In the genomic region with DNA sequence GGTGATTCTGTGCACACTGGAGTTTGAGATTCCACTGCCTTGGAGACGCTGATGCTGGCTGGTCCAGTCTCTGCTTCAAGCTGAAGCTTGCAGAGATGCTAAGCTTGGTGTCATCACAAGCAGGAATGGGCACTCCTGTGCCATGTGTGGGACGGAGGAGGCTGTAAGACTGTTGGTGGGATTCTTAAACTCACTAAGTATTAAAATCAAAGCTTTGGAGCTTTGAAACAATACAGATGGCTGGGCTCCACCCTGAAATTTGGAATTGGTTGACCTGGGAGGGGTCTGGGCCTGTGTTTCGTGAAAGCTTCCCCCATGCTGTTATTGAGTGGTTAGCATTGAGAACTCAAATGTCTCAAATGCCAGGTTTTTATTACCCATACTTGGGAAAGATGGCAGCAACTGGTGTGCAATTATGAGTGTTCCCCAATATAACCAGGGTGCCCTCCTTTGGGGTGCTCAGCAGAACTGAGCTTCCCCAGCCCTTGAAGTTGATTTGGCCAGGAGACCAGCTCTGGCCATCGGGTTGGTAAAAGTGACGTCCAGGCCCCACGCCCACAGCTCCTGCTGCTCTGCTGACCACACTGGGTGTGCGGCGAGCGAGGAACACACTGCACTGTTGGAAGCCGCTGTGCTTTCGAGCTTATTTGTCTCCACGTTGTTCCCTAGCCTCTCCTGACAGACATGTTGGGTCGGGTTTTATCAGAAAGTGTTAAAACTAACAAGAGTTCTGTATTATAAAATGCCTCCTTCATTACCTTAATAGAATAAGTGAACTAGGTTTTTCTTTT, we compare ENCODE assay signal across 27 cellular contexts.
"Had no signal": no experiment of that assay in that cellular context is flagged by ENCODE, and none has a peak within 500 bp of the region (broad histone marks: within the 10 kb centered on the region; RNA-seq: fewer than 3 reads in every experiment).

No MANE protein-coding gene starts in this region.

- H3K27me3 ChIP-seq: testis, thyroid gland, tibial nerve, transverse colon, upper lobe of right lung, uterus, vagina had no signal

- H3K9me3 ChIP-seq: suprapubic skin, testis, thoracic aorta, thyroid gland, tibial artery, transverse colon, upper lobe of left lung, upper lobe of right lung, uterus, vagina had no signal

- H3K36me3 ChIP-seq: suprapubic skin, thoracic aorta, thyroid gland, tibial artery, tibial nerve, transverse colon, upper lobe of left lung, upper lobe of right lung, uterus, vagina had no signal

- H3K36me3 Mint-ChIP-seq: stimulated activated effector memory CD8-positive, alpha-beta T cell treated with anti-CD3 and anti-CD28 coated beads, Interleukin-12 subunit alpha, Interleukin-12 subunit beta, amount 100 ng/mL, for 72 hours; stimulated activated memory B cell treated with anti-CD40 and anti-IgM and Interleukin-4, amounts not matched to agents 10 μg/mL and 1 μg/mL and 100 μg/mL, for 72 hours; stimulated activated naive B cell treated with anti-CD40 and anti-IgM and Interleukin-4, amounts not matched to agents 10 μg/mL and 1 μg/mL and 100 μg/mL, for 72 hours; type B pancreatic cell had no signal

- H3K4me3 Mint-ChIP-seq: stimulated activated effector memory CD8-positive, alpha-beta T cell treated with anti-CD3 and anti-CD28 coated beads, Interleukin-12 subunit alpha, Interleukin-12 subunit beta, amount 100 ng/mL, for 72 hours; stimulated activated memory B cell treated with anti-CD40 and anti-IgM and Interleukin-4, amounts not matched to agents 10 μg/mL and 1 μg/mL and 100 μg/mL, for 72 hours; stimulated activated naive B cell treated with anti-CD40 and anti-IgM and Interleukin-4, amounts not matched to agents 10 μg/mL and 1 μg/mL and 100 μg/mL, for 72 hours; stimulated activated naive CD8-positive, alpha-beta T cell treated with anti-CD3 and anti-CD28 coated beads, Interleukin-15, amount 100 ng/mL, for 72 hours; stimulated activated naive CD8-positive, alpha-beta T cell treated with anti-CD3 and anti-CD28 coated beads, Interleukin-15, Interleukin-2, amounts not matched to agents 100 ng/mL and 50 ng/mL, for 24 hours; type B pancreatic cell had no signal

- H3K4me3 ChIP-seq: suprapubic skin, testis, thoracic aorta, thyroid gland, tibial artery, tibial nerve, transverse colon, upper lobe of left lung, upper lobe of right lung, uterus, vagina had no signal

- ATAC-seq: stimulated activated effector memory CD8-positive, alpha-beta T cell treated with anti-CD3 and anti-CD28 coated beads, Interleukin-12 subunit alpha, Interleukin-12 subunit beta, amount 100 ng/mL, for 72 hours; upper lobe of right lung had no signal

- H3K4me1 Mint-ChIP-seq: stimulated activated memory B cell treated with anti-CD40 and anti-IgM and Interleukin-4, amounts not matched to agents 10 μg/mL and 1 μg/mL and 100 μg/mL, for 72 hours; stimulated activated naive B cell treated with anti-CD40 and anti-IgM and Interleukin-4, amounts not matched to agents 10 μg/mL and 1 μg/mL and 100 μg/mL, for 72 hours; stimulated activated naive CD8-positive, alpha-beta T cell treated with anti-CD3 and anti-CD28 coated beads, Interleukin-15, amount 100 ng/mL, for 72 hours had no signal

- H3K4me1 ChIP-seq: suprapubic skin, testis, thyroid gland, tibial artery, tibial nerve, transverse colon, upper lobe of left lung, upper lobe of right lung, uterus, vagina had no signal

- H3K9me3 Mint-ChIP-seq: stimulated activated memory B cell treated with anti-CD40 and anti-IgM and Interleukin-4, amounts not matched to agents 10 μg/mL and 1 μg/mL and 100 μg/mL, for 72 hours; stimulated activated naive CD8-positive, alpha-beta T cell treated with anti-CD3 and anti-CD28 coated beads, Interleukin-15, amount 100 ng/mL, for 72 hours; stimulated activated naive CD8-positive, alpha-beta T cell treated with anti-CD3 and anti-CD28 coated beads, Interleukin-15, Interleukin-2, amounts not matched to agents 100 ng/mL and 50 ng/mL, for 24 hours; type B pancreatic cell had no signal

- H3K27ac Mint-ChIP-seq: stimulated activated effector memory CD8-positive, alpha-beta T cell treated with anti-CD3 and anti-CD28 coated beads, Interleukin-12 subunit alpha, Interleukin-12 subunit beta, amount 100 ng/mL, for 72 hours; stimulated activated memory B cell treated with anti-CD40 and anti-IgM and Interleukin-4, amounts not matched to agents 10 μg/mL and 1 μg/mL and 100 μg/mL, for 72 hours; stimulated activated naive B cell treated with anti-CD40 and anti-IgM and Interleukin-4, amounts not matched to agents 10 μg/mL and 1 μg/mL and 100 μg/mL, for 72 hours; stimulated activated naive CD8-positive, alpha-beta T cell treated with anti-CD3 and anti-CD28 coated beads, Interleukin-15, amount 100 ng/mL, for 72 hours; stimulated activated naive CD8-positive, alpha-beta T cell treated with anti-CD3 and anti-CD28 coated beads, Interleukin-15, Interleukin-2, amounts not matched to agents 100 ng/mL and 50 ng/mL, for 24 hours; type B pancreatic cell had no signal

- H3K27ac ChIP-seq: suprapubic skin, testis, thoracic aorta, thyroid gland, tibial artery, tibial nerve, transverse colon, upper lobe of left lung, upper lobe of right lung, uterus, vagina had no signal

- H3K27me3 Mint-ChIP-seq: stimulated activated naive CD8-positive, alpha-beta T cell treated with anti-CD3 and anti-CD28 coated beads, Interleukin-15, Interleukin-2, amounts not matched to agents 100 ng/mL and 50 ng/mL, for 24 hours had no signal

- DNase-seq: stimulated activated CD4-positive, alpha-beta T cell treated with anti-CD3 and anti-CD28 coated beads, Interleukin-2, amount 100 ng/mL, for 48 hours; stimulated activated CD4-positive, alpha-beta T cell treated with anti-CD3 and anti-CD28 coated beads, Interleukin-4, amount 100 ng/mL, for 1 hour; stimulated activated CD4-positive, alpha-beta T cell treated with anti-CD3 and anti-CD28 coated beads, Interleukin-4, amount 100 ng/mL, for 24 hours; stimulated activated CD4-positive, alpha-beta T cell treated with anti-CD3 and anti-CD28 coated beads, Interleukin-4, amount 100 ng/mL, for 4 hours; stimulated activated CD8-positive, alpha-beta memory T cell treated with anti-CD3 and anti-CD28 coated beads, Interleukin-4, amount 100 ng/mL, for 48 hours; stimulated activated naive B cell treated with anti-CD40 and anti-IgM and Interleukin-4, amounts not matched to agents 10 μg/mL and 1 μg/mL and 100 μg/mL, for 72 hours; stimulated activated naive CD4-positive, alpha-beta T cell; stimulated activated naive CD4-positive, alpha-beta T cell treated with Interleukin-2 at 50 U/mL for 16 hours; stimulated activated naive CD8-positive, alpha-beta T cell treated with anti-CD3 and anti-CD28 coated beads, Interleukin-15, amount 100 ng/mL, for 72 hours; stimulated activated naive CD8-positive, alpha-beta T cell treated with anti-CD3 and anti-CD28 coated beads, Interleukin-15, Interleukin-2, amounts not matched to agents 100 U/mL and 50 U/mL, for 24 hours; substantia nigra; testis; thyroid gland; tibial artery; transverse colon; trophoblast cell; upper lobe of right lung; uterus had no signal
